ENCODE assay signal across 19 cellular contexts in genomic region chr1:216785211-216785610, GRCh38.
DNase-seq lines count a peak whose midpoint lies in the region; ATAC-seq and TF ChIP-seq lines count a peak whose summit lies in the region.
"Had no signal": no experiment of that assay in that cellular context is flagged by ENCODE, and none has a peak within 500 bp of the region (broad histone marks: within the 10 kb centered on the region; RNA-seq: fewer than 3 reads in every experiment).

No MANE protein-coding gene starts in this region.

- H3K27ac ChIP-seq in mammary epithelial cell (ENCODE audit: insufficient read depth, low read depth, low read length) (no peak overlapping the region), breast epithelium (no peak overlapping the region), neural progenitor cell (no peak overlapping the region)
- H3K27ac ChIP-seq: 22Rv1, HL-60, KMS-11 had no signal

- H3F3A ChIP-seq in neural progenitor cell (ENCODE audit: low read depth): no peaks in the 10 kb centered on the region

- TF ChIP-seq CTCF in mammary epithelial cell (conservative IDR thresholded peaks at IDR 0.05 in 1 of 2, IDR thresholded peaks at IDR 0.05 in 1 of 2; ENCODE audit: extremely low read depth in 1 of 2, insufficient read depth in 1 of 2, low read depth in 1 of 2, low read length in 2 of 2) (no peak), breast epithelium (IDR thresholded peaks at IDR 0.05) (no peak), neural progenitor cell (IDR thresholded peaks at IDR 0.05) (no peak)

- H2AFZ ChIP-seq in mammary epithelial cell (ENCODE audit: low read depth, low read length) (peak overlapping the region; percentile 22), neural progenitor cell (replicated peaks) (peak overlapping the region; percentile 54)

- H3K9ac ChIP-seq in mammary epithelial cell (ENCODE audit: insufficient read depth, low read length) (no peak overlapping the region), neural progenitor cell (no peak overlapping the region)
- H3K9ac ChIP-seq: KMS-11 had no signal

- no peaks in the 10 kb centered on the region for H3K27me3 Mint-ChIP-seq in neural progenitor cell (ENCODE audit: insufficient read depth, low read depth)
- H3K27me3 Mint-ChIP-seq in activated T-cell treated with anti-CD3 and anti-CD28 coated beads, Interleukin-2, amount 50 U/mL, for 4 hours (ENCODE audit: low read depth): no peaks in the 10 kb centered on the region

- DNase-seq in mammary epithelial cell (no peak), breast epithelium (ENCODE audit: low spot score in 2 of 2) (no peak), left cardiac atrium (no peak), neural progenitor cell (ENCODE audit: low spot score) (no peak), mesenteric fat pad (ENCODE audit: low spot score) (no peak)
- DNase-seq in activated T-cell treated with anti-CD3 and anti-CD28 coated beads, Interleukin-2, amount 50 U/mL, for 4 hours: no peak
- no peak for DNase-seq in stimulated activated CD4-positive, alpha-beta T cell treated with anti-CD3 and anti-CD28 coated beads, Interleukin-15, amount 100 ng/mL, for 24 hours
- DNase-seq: AML-193, DND-41, H9, NCI-H1417, NCI-H187, NCI-H2107, NCI-H510A treated with DMSO at 0.1 percent for 48 hours, NCI-H82 had no signal

- TF ChIP-seq POLR2A in breast epithelium (IDR thresholded peaks at IDR 0.05): no peak

- dilution Hi-C loops in mammary epithelial cell (cut with HindIII; ENCODE audit: low sequenced_read_pairs): no loop called here

- H3K79me2 ChIP-seq in mammary epithelial cell (ENCODE audit: insufficient read depth, low read length) (no peaks in the 10 kb centered on the region), neural progenitor cell (ENCODE audit: low read depth) (no peaks in the 10 kb centered on the region)

- no peaks in the 10 kb centered on the region for H3K36me3 ChIP-seq in mammary epithelial cell (ENCODE audit: insufficient read depth, low read length)
- no peaks in the 10 kb centered on the region for H3K36me3 ChIP-seq in breast epithelium
- H3K36me3 ChIP-seq in neural progenitor cell: no peaks in the 10 kb centered on the region

- no TSS peak for BruUV-seq in mammary epithelial cell (replicated peaks; lab: Mats Ljungman, UMichigan)

- ATAC-seq in left cardiac atrium: peak; percentile 34 to 38
- ATAC-seq in HG03442 (IDR thresholded peaks at IDR 0.05; ENCODE audit: unreplicated experiment): no peak
- no peak for ATAC-seq in activated T-cell treated with anti-CD3 and anti-CD28 coated beads, Interleukin-2, amount 50 U/mL, for 4 hours

- H4K20me1 ChIP-seq in mammary epithelial cell (ENCODE audit: insufficient read depth, low read length) (no peaks in the 10 kb centered on the region), neural progenitor cell (ENCODE audit: low read depth) (no peaks in the 10 kb centered on the region)

- CTCF ChIA-PET in mammary epithelial cell (lab: Charles Lee; ENCODE audit: low non-redundant PET): no interaction called here

- H3K36me3 Mint-ChIP-seq in neural progenitor cell: no peaks in the 10 kb centered on the region
- H3K36me3 Mint-ChIP-seq in activated T-cell treated with anti-CD3 and anti-CD28 coated beads, Interleukin-2, amount 50 U/mL, for 4 hours (ENCODE audit: insufficient read depth): no peaks in the 10 kb centered on the region

- no peaks in the 10 kb centered on the region for H3K4me1 Mint-ChIP-seq in neural progenitor cell
- H3K4me1 Mint-ChIP-seq in activated T-cell treated with anti-CD3 and anti-CD28 coated beads, Interleukin-2, amount 50 U/mL, for 4 hours (ENCODE audit: low read depth): no peaks in the 10 kb centered on the region

- H3K4me1 ChIP-seq in mammary epithelial cell (ENCODE audit: insufficient read depth, low read length) (no peaks in the 10 kb centered on the region), breast epithelium (no peaks in the 10 kb centered on the region), neural progenitor cell (peaks cover 8% of the 10 kb centered on the region)

- no peak overlapping the region for H3K27ac Mint-ChIP-seq in neural progenitor cell
- H3K27ac Mint-ChIP-seq: H9 had no signal

- no peaks in the 10 kb centered on the region for H3K27me3 ChIP-seq in mammary epithelial cell (ENCODE audit: insufficient read depth, low read length)
- no peaks in the 10 kb centered on the region for H3K27me3 ChIP-seq in breast epithelium
- no peaks in the 10 kb centered on the region for H3K27me3 ChIP-seq in neural progenitor cell

- no peaks in the 10 kb centered on the region for H3K9me3 Mint-ChIP-seq in neural progenitor cell
- H3K9me3 Mint-ChIP-seq in activated T-cell treated with anti-CD3 and anti-CD28 coated beads, Interleukin-2, amount 50 U/mL, for 4 hours: peaks cover 8% of the 10 kb centered on the region
- H3K9me3 Mint-ChIP-seq: H9 had no signal

- no peak overlapping the region for H3K4me3 ChIP-seq in mammary epithelial cell (replicated peaks in 1 of 3; ENCODE audit: insufficient read depth in 1 of 3, low read depth in 2 of 3, low read length in 3 of 3)
- no peak overlapping the region for H3K4me3 ChIP-seq in breast epithelium
- H3K4me3 ChIP-seq in neural progenitor cell: no peak overlapping the region

- H3K4me2 ChIP-seq in mammary epithelial cell (ENCODE audit: insufficient read depth, low read depth, low read length) (no peak overlapping the region), neural progenitor cell (no peak overlapping the region)
- H3K4me2 ChIP-seq: KMS-11 had no signal

- intact Hi-C loops in mammary epithelial cell (cut with micrococcal nuclease) (no loop called here), breast epithelium (cut with DNase I; ENCODE audit: low total_unique reads) (no loop called here), left cardiac atrium (cut with DNase I) (no loop called here)

- no peak overlapping the region for H3K4me3 Mint-ChIP-seq in neural progenitor cell
- H3K4me3 Mint-ChIP-seq in activated T-cell treated with anti-CD3 and anti-CD28 coated beads, Interleukin-2, amount 50 U/mL, for 4 hours: no peak overlapping the region
- H3K4me3 Mint-ChIP-seq: H9 had no signal

- no peaks in the 10 kb centered on the region for H3K9me3 ChIP-seq in mammary epithelial cell (replicated peaks; ENCODE audit: insufficient read depth, low read length)
- H3K9me3 ChIP-seq in breast epithelium: no peaks in the 10 kb centered on the region
- no peaks in the 10 kb centered on the region for H3K9me3 ChIP-seq in neural progenitor cell (ENCODE audit: low read depth)

- 44% methylated on average over 3 of the region's 3 CpGs for WGBS in mammary epithelial cell (ENCODE audit: low coverage, missing lambda C conversion rate)

- in situ Hi-C loops in mammary epithelial cell (cut with MboI; ENCODE audit: low sequenced_read_pairs in 2 of 2): no loop called here

Comparison
In these comparisons a context has a peak if more than half of its experiments do, and no peak if none do; other contexts are left out.
1. ATAC-seq: peak in left cardiac atrium (2 of 2); none in HG03442 (single experiment) and activated T-cell treated with anti-CD3 and anti-CD28 coated beads, Interleukin-2, amount 50 U/mL, for 4 hours (0 of 2).